ENCODE assay signal across 18 cellular contexts in genomic region chr2:207875473-207876212, GRCh38.
"Had no signal": no experiment of that assay in that cellular context is flagged by ENCODE, and none has a peak within 500 bp of the region (broad histone marks: within the 10 kb centered on the region; RNA-seq: fewer than 3 reads in every experiment).

No MANE protein-coding gene starts in this region.

- FAIRE-seq: endothelial cell of umbilical vein had no signal

- H3K4me3 ChIP-seq: colonic mucosa, lung, right atrium auricular region, sigmoid colon, skin epidermis had no signal

- H3K27me3 Mint-ChIP-seq: naive thymus-derived CD4-positive, alpha-beta T cell had no signal

- H3K27me3 ChIP-seq: colonic mucosa, foreskin keratinocyte, right atrium auricular region, sigmoid colon had no signal

- H3K4me1 Mint-ChIP-seq: naive thymus-derived CD4-positive, alpha-beta T cell had no signal

- DNase-seq: colonic mucosa; dermis blood vessel endothelial cell; erythroblast; foreskin keratinocyte; kidney; left cardiac atrium; left ventricle myocardium superior; mesenchymal stem cell; naive thymus-derived CD4-positive, alpha-beta T cell; nephron progenitor cell; posterior cingulate gyrus; sigmoid colon; stimulated activated naive CD4-positive, alpha-beta T cell treated with Interleukin-2 at 50 U/mL for 16 hours; trophoblast cell had no signal

- H3K4me3 Mint-ChIP-seq: naive thymus-derived CD4-positive, alpha-beta T cell; nephron progenitor cell had no signal

- H3K4me1 ChIP-seq: foreskin keratinocyte, right atrium auricular region, sigmoid colon had no signal

- H3K36me3 ChIP-seq: colonic mucosa, right atrium auricular region, sigmoid colon had no signal

- H3K27ac ChIP-seq: colonic mucosa, foreskin keratinocyte, right atrium auricular region, sigmoid colon, skin epidermis had no signal

- H3K9me3 Mint-ChIP-seq: naive thymus-derived CD4-positive, alpha-beta T cell; nephron progenitor cell had no signal

- ATAC-seq: foreskin keratinocyte; left cardiac atrium; left ventricle myocardium superior; naive thymus-derived CD4-positive, alpha-beta T cell had no signal

- H3K9me3 ChIP-seq: colonic mucosa, right atrium auricular region, sigmoid colon had no signal

- H3K27ac Mint-ChIP-seq: naive thymus-derived CD4-positive, alpha-beta T cell; nephron progenitor cell had no signal
